In genomic region chr6:147035891-147036290, GRCh38 we compare ENCODE assay signal across 31 cellular contexts.
"Had no signal": no experiment of that assay in that cellular context is flagged by ENCODE, and none has a peak within 500 bp of the region (broad histone marks: within the 10 kb centered on the region; RNA-seq: fewer than 3 reads in every experiment).

No MANE protein-coding gene starts in this region.

- H3K27ac Mint-ChIP-seq: activated B cell treated with CpG ODN at 0.5 μM for 24 hours; activated CD8-positive, alpha-beta T cell treated with anti-CD3 and anti-CD28 coated beads for 36 hours; activated naive CD4-positive, alpha-beta T cell treated with anti-CD3 and anti-CD28 coated beads for 36 hours; activated naive CD4-positive, alpha-beta T cell treated with anti-CD3 and anti-CD28 coated beads, Interleukin-2, amount 50 U/mL, for 24 hours; activated naive CD8-positive, alpha-beta T cell treated with anti-CD3 and anti-CD28 coated beads for 36 hours; activated naive CD8-positive, alpha-beta T cell treated with anti-CD3 and anti-CD28 coated beads, Interleukin-2, amount 50 U/mL, for 24 hours; activated T-helper 17 cell treated with anti-CD3 and anti-CD28 coated beads, Interleukin-2, amount 50 U/mL, for 72 hours; effector memory CD8-positive, alpha-beta T cell; T-helper 17 cell; T-helper 2 cell treated with Interferon-gamma antibody and Interleukin-4, amounts not matched to agents 5 μg/mL and 100 μg/mL, for 36 hours had no signal

- H3K36me3 Mint-ChIP-seq: activated naive CD8-positive, alpha-beta T cell treated with anti-CD3 and anti-CD28 coated beads for 36 hours had no signal

- H3K27me3 ChIP-seq: brain microvascular endothelial cell, esophagus muscularis mucosa had no signal

- H3K36me3 ChIP-seq: brain microvascular endothelial cell, esophagus muscularis mucosa, WERI-Rb-1 had no signal

- H3K4me3 ChIP-seq: esophagus muscularis mucosa had no signal

- ATAC-seq: activated CD4-positive, CD25-positive, alpha-beta regulatory T cell treated with anti-CD3 and anti-CD28 coated beads, Interleukin-2, amount 50 U/mL, for 24 hours; activated CD8-positive, alpha-beta T cell treated with anti-CD3 and anti-CD28 coated beads for 36 hours; activated naive CD8-positive, alpha-beta T cell treated with anti-CD3 and anti-CD28 coated beads, Interleukin-2, amount 50 U/mL, for 24 hours; activated T-cell treated with anti-CD3 and anti-CD28 coated beads, Interleukin-2, amount 50 U/mL, for 4 hours; activated T-helper 17 cell treated with anti-CD3 and anti-CD28 coated beads, Interleukin-2, amount 50 U/mL, for 72 hours; effector memory CD8-positive, alpha-beta T cell; T-helper 17 cell had no signal

- H3K27me3 Mint-ChIP-seq: activated CD8-positive, alpha-beta T cell treated with anti-CD3 and anti-CD28 coated beads for 36 hours; activated naive CD4-positive, alpha-beta T cell treated with anti-CD3 and anti-CD28 coated beads, Interleukin-2, amount 50 U/mL, for 24 hours; activated naive CD8-positive, alpha-beta T cell treated with anti-CD3 and anti-CD28 coated beads for 36 hours; activated naive CD8-positive, alpha-beta T cell treated with anti-CD3 and anti-CD28 coated beads, Interleukin-2, amount 50 U/mL, for 24 hours had no signal

- H3K4me1 ChIP-seq: esophagus muscularis mucosa had no signal

- H3K9me3 Mint-ChIP-seq: activated B cell treated with CpG ODN at 0.5 μM for 24 hours; activated CD8-positive, alpha-beta T cell treated with anti-CD3 and anti-CD28 coated beads for 36 hours; activated naive CD4-positive, alpha-beta T cell treated with anti-CD3 and anti-CD28 coated beads for 36 hours; activated naive CD4-positive, alpha-beta T cell treated with anti-CD3 and anti-CD28 coated beads, Interleukin-2, amount 50 U/mL, for 24 hours; activated naive CD8-positive, alpha-beta T cell treated with anti-CD3 and anti-CD28 coated beads for 36 hours; activated naive CD8-positive, alpha-beta T cell treated with anti-CD3 and anti-CD28 coated beads, Interleukin-2, amount 50 U/mL, for 24 hours; activated T-cell treated with anti-CD3 and anti-CD28 coated beads, Interleukin-2, amount 50 U/mL, for 4 hours; activated T-helper 17 cell treated with anti-CD3 and anti-CD28 coated beads, Interleukin-2, amount 50 U/mL, for 72 hours; central memory CD8-positive, alpha-beta T cell; effector memory CD8-positive, alpha-beta T cell; T-helper 2 cell treated with Interferon-gamma antibody and Interleukin-4, amounts not matched to agents 5 μg/mL and 100 μg/mL, for 36 hours had no signal

- H3K27ac ChIP-seq: brain microvascular endothelial cell, esophagus muscularis mucosa, WERI-Rb-1 had no signal

- H3K9me3 ChIP-seq: esophagus muscularis mucosa had no signal

- H3K4me1 Mint-ChIP-seq: activated B cell treated with CpG ODN at 0.5 μM for 24 hours; activated naive CD4-positive, alpha-beta T cell treated with anti-CD3 and anti-CD28 coated beads, Interleukin-2, amount 50 U/mL, for 24 hours; activated naive CD8-positive, alpha-beta T cell treated with anti-CD3 and anti-CD28 coated beads for 36 hours; activated naive CD8-positive, alpha-beta T cell treated with anti-CD3 and anti-CD28 coated beads, Interleukin-2, amount 50 U/mL, for 24 hours; activated T-helper 17 cell treated with anti-CD3 and anti-CD28 coated beads, Interleukin-2, amount 50 U/mL, for 72 hours; central memory CD8-positive, alpha-beta T cell; T-helper 17 cell had no signal

- H3K4me3 Mint-ChIP-seq: activated B cell treated with CpG ODN at 0.5 μM for 24 hours; activated CD8-positive, alpha-beta T cell treated with anti-CD3 and anti-CD28 coated beads for 36 hours; activated naive CD4-positive, alpha-beta T cell treated with anti-CD3 and anti-CD28 coated beads for 36 hours; activated naive CD4-positive, alpha-beta T cell treated with anti-CD3 and anti-CD28 coated beads, Interleukin-2, amount 50 U/mL, for 24 hours; activated naive CD8-positive, alpha-beta T cell treated with anti-CD3 and anti-CD28 coated beads for 36 hours; activated naive CD8-positive, alpha-beta T cell treated with anti-CD3 and anti-CD28 coated beads, Interleukin-2, amount 50 U/mL, for 24 hours; activated T-cell treated with anti-CD3 and anti-CD28 coated beads, Interleukin-2, amount 50 U/mL, for 4 hours; activated T-helper 17 cell treated with anti-CD3 and anti-CD28 coated beads, Interleukin-2, amount 50 U/mL, for 72 hours; central memory CD8-positive, alpha-beta T cell; effector memory CD8-positive, alpha-beta T cell; T-helper 17 cell; T-helper 2 cell treated with Interferon-gamma antibody and Interleukin-4, amounts not matched to agents 5 μg/mL and 100 μg/mL, for 36 hours had no signal

- DNase-seq: activated B cell treated with CpG ODN at 0.5 μM for 24 hours; activated CD4-positive, alpha-beta T cell treated with anti-CD3 and anti-CD28 coated beads for 48 hours; activated CD4-positive, alpha-beta T cell treated with anti-CD3 and anti-CD28 coated beads, Interleukin-2, amount 50 U/mL, for 1 hour; activated CD4-positive, alpha-beta T cell treated with anti-CD3 and anti-CD28 coated beads, Interleukin-2, amount 50 U/mL, for 48 hours; activated CD8-positive, alpha-beta memory T cell treated with anti-CD3 and anti-CD28 coated beads for 24 hours; activated CD8-positive, alpha-beta T cell treated with anti-CD3 and anti-CD28 coated beads for 36 hours; activated effector memory CD4-positive, alpha-beta T cell treated with Interleukin-2 at 50 U/mL for 16 hours; activated gamma-delta T cell treated with Interleukin-2 at 50 U/mL for 16 hours; activated naive CD4-positive, alpha-beta T cell treated with anti-CD3 and anti-CD28 coated beads for 36 hours; activated naive CD8-positive, alpha-beta T cell treated with anti-CD3 and anti-CD28 coated beads for 36 hours; activated naive CD8-positive, alpha-beta T cell treated with anti-CD3 and anti-CD28 coated beads, Interleukin-2, amount 50 U/mL, for 24 hours; activated T-cell treated with anti-CD3 and anti-CD28 coated beads, Interleukin-2, amount 50 U/mL, for 4 hours; amniotic stem cell; anterior cingulate cortex; brain microvascular endothelial cell; cortex of kidney; dermis blood vessel endothelial cell; effector CD4-positive, alpha-beta T cell; effector memory CD8-positive, alpha-beta T cell; erythroblast; head of caudate nucleus; T-helper 1 cell; T-helper 17 cell; T1000; WERI-Rb-1 had no signal
